16 cellular contexts compared by ENCODE assay signal in genomic region chr9:9719373-9720112, GRCh38.
DNase-seq lines count a peak whose midpoint lies in the region; ATAC-seq and TF ChIP-seq lines count a peak whose summit lies in the region.
"Had no signal": no experiment of that assay in that cellular context is flagged by ENCODE, and none has a peak within 500 bp of the region (broad histone marks: within the 10 kb centered on the region; RNA-seq: fewer than 3 reads in every experiment).

No MANE protein-coding gene starts in this region.

- H3K9me3 Mint-ChIP-seq in stimulated activated naive CD8-positive, alpha-beta T cell treated with anti-CD3 and anti-CD28 coated beads, Interleukin-15, amount 100 ng/mL, for 72 hours = peaks cover 0 to 4% of the 10 kb centered on the region in 2 donors
- peaks cover 27% of the 10 kb centered on the region for H3K9me3 Mint-ChIP-seq in WTC11

- H3K27ac Mint-ChIP-seq in stimulated activated naive CD8-positive, alpha-beta T cell treated with anti-CD3 and anti-CD28 coated beads, Interleukin-15, amount 100 ng/mL, for 72 hours = no peak overlapping the region
- H3K27ac Mint-ChIP-seq in WTC11 = no peak overlapping the region
- H3K27ac Mint-ChIP-seq: CD4-positive, alpha-beta T cell had no signal

- H3K36me3 Mint-ChIP-seq in WTC11 = peaks cover 13% of the 10 kb centered on the region

- H3K27me3 Mint-ChIP-seq in stimulated activated naive CD8-positive, alpha-beta T cell treated with anti-CD3 and anti-CD28 coated beads, Interleukin-15, amount 100 ng/mL, for 72 hours = no peaks in the 10 kb centered on the region
- no peaks in the 10 kb centered on the region for H3K27me3 Mint-ChIP-seq in WTC11 (ENCODE audit: low read depth)
- H3K27me3 Mint-ChIP-seq: CD4-positive, alpha-beta T cell had no signal

- POLR2A ChIA-PET in WTC11 (lab: Charles Lee) (no interaction called here), GM10248 (lab: Yijun Ruan, JAX) (no interaction called here)

- TF ChIP-seq CTCF in WTC11 (IDR thresholded peaks at IDR 0.05) = no peak
- no peak for TF ChIP-seq CTCF in GM10248 (IDR thresholded peaks at IDR 0.05; ENCODE audit: control extremely low read depth, extremely low read depth, low read depth, missing control alignments)

- peak; percentile 32 for ATAC-seq in stimulated activated naive CD8-positive, alpha-beta T cell treated with anti-CD3 and anti-CD28 coated beads, Interleukin-15, Interleukin-2, amounts not matched to agents 100 U/mL and 50 U/mL, for 24 hours
- ATAC-seq in stimulated activated naive CD8-positive, alpha-beta T cell treated with anti-CD3 and anti-CD28 coated beads, Interleukin-15, amount 100 ng/mL, for 72 hours = no peak
- peak; percentile 74 for ATAC-seq in WTC11
- ATAC-seq: Panc1 had no signal

- H3K4me3 Mint-ChIP-seq in stimulated activated naive CD8-positive, alpha-beta T cell treated with anti-CD3 and anti-CD28 coated beads, Interleukin-15, amount 100 ng/mL, for 72 hours = no peak overlapping the region
- H3K4me3 Mint-ChIP-seq in WTC11 = no peak overlapping the region
- H3K4me3 Mint-ChIP-seq: CD4-positive, alpha-beta T cell had no signal

- no peak for DNase-seq in stimulated activated naive CD8-positive, alpha-beta T cell treated with anti-CD3 and anti-CD28 coated beads, Interleukin-15, Interleukin-2, amounts not matched to agents 100 U/mL and 50 U/mL, for 24 hours
- no peak for DNase-seq in stimulated activated naive CD8-positive, alpha-beta T cell treated with anti-CD3 and anti-CD28 coated beads, Interleukin-15, amount 100 ng/mL, for 72 hours
- DNase-seq in WTC11 (ENCODE audit: low spot score) (peak; percentile 12), mesenteric fat pad (ENCODE audit: low spot score) (peak; percentile 57), GM10248 (ENCODE audit: extremely low spot score) (no peak), hepatic stellate cell (ENCODE audit: low spot score) (no peak), NCI-H1048 (lab: John Stamatoyannopoulos, UW) (no peak)
- DNase-seq: CD4-positive, alpha-beta T cell; COR-L47; DMS 273 treated with DMSO at 0.1 percent for 48 hours; GOT3; IMR-90; NCI-H1105 treated with DMSO at 0.1 percent for 48 hours; NCI-H446; NK-92 treated with Interleukin-12 subunit alpha and Interleukin-12 subunit beta, amount 100 ng/mL, for 24 hours had no signal

- H3K4me1 Mint-ChIP-seq in stimulated activated naive CD8-positive, alpha-beta T cell treated with anti-CD3 and anti-CD28 coated beads, Interleukin-15, amount 100 ng/mL, for 72 hours = no peaks in the 10 kb centered on the region
- no peaks in the 10 kb centered on the region for H3K4me1 Mint-ChIP-seq in WTC11

- CTCF ChIA-PET in WTC11 (lab: Charles Lee) = interaction anchor here (1.0 to 1.2 kb wide), 2 partner anchors 23 to 113 kb away, joined by 3 read pairs; no protein-coding TSS in a partner anchor
- CTCF ChIA-PET in GM10248 (lab: Yijun Ruan, JAX) = interaction anchor here (1.0 kb wide), 1 partner anchor 19 kb away, joined by 3 read pairs; no protein-coding TSS in a partner anchor

TF ChIP-seq in WTC11, 78 proteins besides CTCF, POLR2A, EP300 and RAD21:
- TF ChIP-seq TP53 (CRISPR knock-in tag; IDR thresholded peaks at IDR 0.05) = no peak
- TF ChIP-seq SP1 (CRISPR knock-in tag; conservative IDR thresholded peaks at IDR 0.05) = no peak
- no peak for TF ChIP-seq CREB1 (CRISPR knock-in tag; IDR thresholded peaks at IDR 0.05)
- TF ChIP-seq MAX (CRISPR knock-in tag; IDR thresholded peaks at IDR 0.05) = no peak
- no peak for TF ChIP-seq SMAD3 (CRISPR knock-in tag; IDR thresholded peaks at IDR 0.05; ENCODE audit: borderline replicate concordance)
- no peak for TF ChIP-seq ZNF317 (CRISPR knock-in tag; IDR thresholded peaks at IDR 0.05; ENCODE audit: borderline replicate concordance, low read depth)
- no peak for TF ChIP-seq E2F1 (CRISPR knock-in tag; IDR thresholded peaks at IDR 0.05)
- TF ChIP-seq GRHL2 (CRISPR knock-in tag; IDR thresholded peaks at IDR 0.05; ENCODE audit: insufficient replicate concordance, severe bottlenecking) = no peak
- TF ChIP-seq ATF1 (CRISPR knock-in tag; IDR thresholded peaks at IDR 0.05) = no peak
- TF ChIP-seq HMGA2 (CRISPR knock-in tag; IDR thresholded peaks at IDR 0.05) = no peak
- TF ChIP-seq PRRX2 (CRISPR knock-in tag; IDR thresholded peaks at IDR 0.05) = no peak
- TF ChIP-seq FOXJ3 (CRISPR knock-in tag; IDR thresholded peaks at IDR 0.05; ENCODE audit: borderline replicate concordance) = no peak
- TF ChIP-seq, protein P1, sequence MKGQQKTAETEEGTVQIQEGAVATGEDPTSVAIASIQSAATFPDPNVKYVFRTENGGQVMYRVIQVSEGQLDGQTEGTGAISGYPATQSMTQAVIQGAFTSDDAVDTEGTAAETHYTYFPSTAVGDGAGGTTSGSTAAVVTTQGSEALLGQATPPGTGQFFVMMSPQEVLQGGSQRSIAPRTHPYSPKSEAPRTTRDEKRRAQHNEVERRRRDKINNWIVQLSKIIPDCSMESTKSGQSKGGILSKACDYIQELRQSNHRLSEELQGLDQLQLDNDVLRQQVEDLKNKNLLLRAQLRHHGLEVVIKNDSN (CRISPR knock-in tag; IDR thresholded peaks at IDR 0.05) = no peak
- no peak for TF ChIP-seq NR3C1 (CRISPR knock-in tag; conservative IDR thresholded peaks at IDR 0.05; ENCODE audit: low read depth)
- TF ChIP-seq CREM (CRISPR knock-in tag; IDR thresholded peaks at IDR 0.05) = no peak
- no peak for TF ChIP-seq SMAD4 (CRISPR knock-in tag; IDR thresholded peaks at IDR 0.05)
- TF ChIP-seq ATF6 (CRISPR knock-in tag; IDR thresholded peaks at IDR 0.05) = no peak
- TF ChIP-seq, protein P2, sequence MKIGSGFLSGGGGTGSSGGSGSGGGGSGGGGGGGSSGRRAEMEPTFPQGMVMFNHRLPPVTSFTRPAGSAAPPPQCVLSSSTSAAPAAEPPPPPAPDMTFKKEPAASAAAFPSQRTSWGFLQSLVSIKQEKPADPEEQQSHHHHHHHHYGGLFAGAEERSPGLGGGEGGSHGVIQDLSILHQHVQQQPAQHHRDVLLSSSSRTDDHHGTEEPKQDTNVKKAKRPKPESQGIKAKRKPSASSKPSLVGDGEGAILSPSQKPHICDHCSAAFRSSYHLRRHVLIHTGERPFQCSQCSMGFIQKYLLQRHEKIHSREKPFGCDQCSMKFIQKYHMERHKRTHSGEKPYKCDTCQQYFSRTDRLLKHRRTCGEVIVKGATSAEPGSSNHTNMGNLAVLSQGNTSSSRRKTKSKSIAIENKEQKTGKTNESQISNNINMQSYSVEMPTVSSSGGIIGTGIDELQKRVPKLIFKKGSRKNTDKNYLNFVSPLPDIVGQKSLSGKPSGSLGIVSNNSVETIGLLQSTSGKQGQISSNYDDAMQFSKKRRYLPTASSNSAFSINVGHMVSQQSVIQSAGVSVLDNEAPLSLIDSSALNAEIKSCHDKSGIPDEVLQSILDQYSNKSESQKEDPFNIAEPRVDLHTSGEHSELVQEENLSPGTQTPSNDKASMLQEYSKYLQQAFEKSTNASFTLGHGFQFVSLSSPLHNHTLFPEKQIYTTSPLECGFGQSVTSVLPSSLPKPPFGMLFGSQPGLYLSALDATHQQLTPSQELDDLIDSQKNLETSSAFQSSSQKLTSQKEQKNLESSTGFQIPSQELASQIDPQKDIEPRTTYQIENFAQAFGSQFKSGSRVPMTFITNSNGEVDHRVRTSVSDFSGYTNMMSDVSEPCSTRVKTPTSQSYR (CRISPR knock-in tag; IDR thresholded peaks at IDR 0.05) = no peak

Comparison
In these comparisons a context has a peak if more than half of its experiments do, and no peak if none do; other contexts are left out.
1. DNase-seq: peak in WTC11 (single experiment) and mesenteric fat pad (single experiment); none in stimulated activated naive CD8-positive, alpha-beta T cell treated with anti-CD3 and anti-CD28 coated beads, Interleukin-15, Interleukin-2, amounts not matched to agents 100 U/mL and 50 U/mL, for 24 hours (single experiment), stimulated activated naive CD8-positive, alpha-beta T cell treated with anti-CD3 and anti-CD28 coated beads, Interleukin-15, amount 100 ng/mL, for 72 hours (0 of 2), GM10248 (single experiment), hepatic stellate cell (single experiment) and NCI-H1048 (single experiment).